ENCODE assay signal across 1 cellular context in the genomic region with DNA sequence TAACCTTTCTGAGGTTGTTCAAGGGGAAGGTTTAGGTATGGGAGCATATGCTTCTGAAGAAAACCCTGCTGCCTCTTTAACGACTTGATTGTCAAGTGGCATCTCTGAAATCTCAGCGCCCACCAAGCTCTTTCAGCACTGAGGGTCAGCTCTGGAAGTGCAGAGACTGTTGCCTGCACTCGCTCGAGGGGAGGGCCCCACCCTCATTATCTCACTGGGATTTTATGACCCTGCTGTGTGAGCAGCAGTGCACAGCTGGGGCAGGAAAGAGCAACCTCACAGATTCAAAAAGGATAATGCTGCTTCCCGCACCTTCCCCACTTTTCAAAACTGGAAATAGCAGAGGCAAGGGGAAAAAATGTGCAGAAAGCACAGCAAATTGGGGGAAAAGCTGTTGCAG.
TF ChIP-seq lines count a peak whose summit lies in the region.

No MANE protein-coding gene starts in this region.

TF ChIP-seq in H1, 55 proteins besides CTCF, POLR2A, EP300 and RAD21:
- TF ChIP-seq CBX5 (IDR thresholded peaks at IDR 0.05; ENCODE audit: low read depth, low read length) (no peak), KDM4A (IDR thresholded peaks at IDR 0.05; ENCODE audit: low read depth, low read length, severe bottlenecking) (no peak), SP4 (IDR thresholded peaks at IDR 0.05; ENCODE audit: low read length) (no peak), HDAC6 (IDR thresholded peaks at IDR 0.05; ENCODE audit: low read depth, low read length) (no peak)
- TF ChIP-seq, protein P1, sequence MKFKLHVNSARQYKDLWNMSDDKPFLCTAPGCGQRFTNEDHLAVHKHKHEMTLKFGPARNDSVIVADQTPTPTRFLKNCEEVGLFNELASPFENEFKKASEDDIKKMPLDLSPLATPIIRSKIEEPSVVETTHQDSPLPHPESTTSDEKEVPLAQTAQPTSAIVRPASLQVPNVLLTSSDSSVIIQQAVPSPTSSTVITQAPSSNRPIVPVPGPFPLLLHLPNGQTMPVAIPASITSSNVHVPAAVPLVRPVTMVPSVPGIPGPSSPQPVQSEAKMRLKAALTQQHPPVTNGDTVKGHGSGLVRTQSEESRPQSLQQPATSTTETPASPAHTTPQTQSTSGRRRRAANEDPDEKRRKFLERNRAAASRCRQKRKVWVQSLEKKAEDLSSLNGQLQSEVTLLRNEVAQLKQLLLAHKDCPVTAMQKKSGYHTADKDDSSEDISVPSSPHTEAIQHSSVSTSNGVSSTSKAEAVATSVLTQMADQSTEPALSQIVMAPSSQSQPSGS (IDR thresholded peaks at IDR 0.05; ENCODE audit: low read length) = no peak
